17 cellular contexts compared by ENCODE assay signal in the genomic region with DNA sequence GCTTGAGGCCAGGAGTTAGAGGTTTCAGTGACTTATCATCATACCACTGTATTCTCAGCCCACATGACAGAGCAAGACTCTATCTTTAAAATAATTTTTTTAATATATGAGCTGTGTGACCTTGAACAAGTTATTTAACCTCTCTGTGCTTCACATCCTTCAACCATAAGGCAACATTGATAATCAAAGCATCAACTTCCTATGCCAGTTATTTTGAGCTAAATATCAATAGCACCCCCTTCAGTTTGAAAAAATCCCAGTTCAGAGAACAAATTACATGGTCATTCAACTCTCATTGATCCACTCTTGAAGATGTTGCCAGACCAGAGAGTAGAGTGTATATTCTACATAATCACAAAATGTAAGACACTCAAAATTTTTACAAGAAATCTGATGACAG. TPM values are rescaled to one million over a fixed set of nuclear protein-coding genes. Genes with fewer than 3 reads are reported as not detected.
DNase-seq lines count a peak whose midpoint lies in the region; ATAC-seq, FAIRE-seq and TF ChIP-seq lines count a peak whose summit lies in the region.
"Had no signal": no experiment of that assay in that cellular context is flagged by ENCODE, and none has a peak within 500 bp of the region (broad histone marks: within the 10 kb centered on the region; RNA-seq: fewer than 3 reads in every experiment).

No MANE protein-coding gene starts in this region.

- peaks cover 12% of the 10 kb centered on the region for H3K27me3 Mint-ChIP-seq in osteocyte (ENCODE audit: unreplicated experiment)
- H3K27me3 Mint-ChIP-seq: activated naive CD4-positive, alpha-beta T cell treated with anti-CD3 and anti-CD28 coated beads, Interleukin-2, amount 10 ng/mL, durations not matched to agents 7 days and 5 days had no signal

- no peak overlapping the region for H3K4me3 Mint-ChIP-seq in osteocyte (ENCODE audit: unreplicated experiment)
- H3K4me3 Mint-ChIP-seq: activated naive CD4-positive, alpha-beta T cell treated with anti-CD3 and anti-CD28 coated beads, Interleukin-2, amount 10 ng/mL, durations not matched to agents 7 days and 5 days; stimulated activated effector memory CD8-positive, alpha-beta T cell treated with anti-CD3 and anti-CD28 coated beads, Interleukin-12 subunit alpha, Interleukin-12 subunit beta, amount 100 ng/mL, for 72 hours had no signal

- TF ChIP-seq CTCF in HepG2 (CRISPR knock-in tag; IDR thresholded peaks at IDR 0.05) (0 out of 2 replicates have a peak, but pooled peaks have one; percentile 21), right lobe of liver (IDR thresholded peaks at IDR 0.05) (peak in 2 of 4 donors; percentile 10 to 16), SK-N-SH (IDR thresholded peaks at IDR 0.05) (no peak; the same call in 1 of the 2 replicates), foreskin fibroblast (IDR thresholded peaks at IDR 0.05; ENCODE audit: low read depth, low read length) (no peak), osteocyte (IDR thresholded peaks at IDR 0.05) (no peak)

- no peaks in the 10 kb centered on the region for H3F3A ChIP-seq in SK-N-SH (replicated peaks; ENCODE audit: insufficient read depth)

- TF ChIP-seq EP300 in HepG2 (IDR thresholded peaks at IDR 0.05; ENCODE audit: low read depth in 2 of 2, low read length in 2 of 2) (no peak), HepG2 (CRISPR knock-in tag; IDR thresholded peaks at IDR 0.05; ENCODE audit: borderline replicate concordance) (no peak), SK-N-SH (IDR thresholded peaks at IDR 0.05; ENCODE audit: borderline replicate concordance in 1 of 2, low read depth in 1 of 2, low read length in 1 of 2) (no peak)

- in situ Hi-C loops in HepG2 (cut with HindIII; ENCODE audit: extremely low pct_ligation_motif_present, low pct_unique_long_range_greater_than_20kb): no loop called here

- H3K9me2 ChIP-seq in SK-N-SH: 0 out of 2 replicates have a peak, but pooled peaks cover 3% of the 10 kb centered on the region

- H4K20me1 ChIP-seq in HepG2 (ENCODE audit: insufficient read depth, low read length): no peaks in the 10 kb centered on the region
- H4K20me1 ChIP-seq in SK-N-SH (ENCODE audit: insufficient read depth): no peaks in the 10 kb centered on the region

- H3K4me2 ChIP-seq in HepG2 (ENCODE audit: low read depth, low read length) (no peak overlapping the region), SK-N-SH (no peak overlapping the region)

- H3K79me2 ChIP-seq in HepG2 (ENCODE audit: insufficient read depth, low read length) (no peaks in the 10 kb centered on the region), SK-N-SH (ENCODE audit: insufficient read depth) (no peaks in the 10 kb centered on the region)

- BruUV-seq in HepG2 (replicated peaks; lab: Mats Ljungman, UMichigan): no TSS peak

- H3K36me3 Mint-ChIP-seq in osteocyte (ENCODE audit: unreplicated experiment): no peaks in the 10 kb centered on the region
- H3K36me3 Mint-ChIP-seq: activated naive CD4-positive, alpha-beta T cell treated with anti-CD3 and anti-CD28 coated beads, Interleukin-2, amount 10 ng/mL, durations not matched to agents 7 days and 5 days; stimulated activated effector memory CD8-positive, alpha-beta T cell treated with anti-CD3 and anti-CD28 coated beads, Interleukin-12 subunit alpha, Interleukin-12 subunit beta, amount 100 ng/mL, for 72 hours had no signal

- TF ChIP-seq POLR2A in HepG2 (IDR thresholded peaks at IDR 0.05; ENCODE audit: insufficient read depth in 1 of 2, low read depth in 2 of 2, low read length in 2 of 2) (no peak), right lobe of liver (IDR thresholded peaks at IDR 0.05) (no peak)

- H2AFZ ChIP-seq in HepG2 (ENCODE audit: low read length) (no peak overlapping the region), SK-N-SH (ENCODE audit: low read depth) (no peak overlapping the region)

- no peaks in the 10 kb centered on the region for H3K9me3 ChIP-seq in HepG2 (ENCODE audit: low read length)
- no peaks in the 10 kb centered on the region for H3K9me3 ChIP-seq in right lobe of liver
- H3K9me3 ChIP-seq in SK-N-SH: no peaks in the 10 kb centered on the region

- H3K36me3 ChIP-seq in HepG2 (replicated peaks in 1 of 2; ENCODE audit: control insufficient read depth in 1 of 2, insufficient read depth in 2 of 2, low read length in 2 of 2): no peaks in the 10 kb centered on the region
- no peaks in the 10 kb centered on the region for H3K36me3 ChIP-seq in right lobe of liver
- no peaks in the 10 kb centered on the region for H3K36me3 ChIP-seq in SK-N-SH (replicated peaks in 1 of 2; ENCODE audit: control insufficient read depth in 1 of 2, insufficient read depth in 2 of 2, low read length in 1 of 2)

- CTCF ChIA-PET in HepG2 (lab: Yijun Ruan, JAX; ENCODE audit: low intra/inter-chr PET ratio, low total read pairs): no interaction called here
- CTCF ChIA-PET in SK-N-SH (lab: Yijun Ruan, JAX): interaction anchor here (1.4 to 1.8 kb wide), 2 partner anchors 17 to 27 kb away, joined by 5 to 13 read pairs; no protein-coding TSS in a partner anchor

- H3K9ac ChIP-seq in HepG2 (ENCODE audit: insufficient read depth, low read depth, low read length) (no peak overlapping the region), SK-N-SH (no peak overlapping the region)

- DNase-seq in HepG2 (ENCODE audit: low spot score) (peak; percentile 8), right lobe of liver (no peak), NCI-H2029 treated with DMSO at 0.1 percent for 48 hours (lab: John Stamatoyannopoulos, UW) (peak; percentile 10), SW480 (ENCODE audit: low spot score) (peak; percentile 36), SK-N-SH (no peak), foreskin fibroblast (no peak), osteocyte (ENCODE audit: extremely low spot score, unreplicated experiment) (no peak)
- DNase-seq in activated naive CD4-positive, alpha-beta T cell treated with anti-CD3 and anti-CD28 coated beads, Interleukin-2, amount 50 U/mL, for 16 hours: no peak
- DNase-seq: activated naive CD4-positive, alpha-beta T cell treated with anti-CD3 and anti-CD28 coated beads, Interleukin-2, amount 10 ng/mL, durations not matched to agents 7 days and 5 days; GDM1; head of caudate nucleus; NCI-H510A treated with DMSO at 0.1 percent for 48 hours; retina; stimulated activated CD4-positive, alpha-beta T cell treated with anti-CD3 and anti-CD28 coated beads, Interleukin-4, amount 100 ng/mL, for 1 hour had no signal

- FAIRE-seq in HepG2 (lab: Jason Lieb, UNC): no peak
- FAIRE-seq: endothelial cell of umbilical vein had no signal

- no peak overlapping the region for H3K27ac ChIP-seq in HepG2 (ENCODE audit: extremely low read length, insufficient read depth, low read length)
- no peak overlapping the region for H3K27ac ChIP-seq in right lobe of liver
- no peak overlapping the region for H3K27ac ChIP-seq in SK-N-SH (ENCODE audit: low read depth in 2 of 2, low read length in 1 of 2)
- H3K27ac ChIP-seq: SK-N-MC had no signal

- POLR2A ChIA-PET in HepG2 (lab: Yijun Ruan, JAX): no interaction called here
- POLR2A ChIA-PET in SK-N-SH (lab: Yijun Ruan, JAX): no interaction called here

- no peaks in the 10 kb centered on the region for H3K9me3 Mint-ChIP-seq in osteocyte (ENCODE audit: unreplicated experiment)
- H3K9me3 Mint-ChIP-seq: activated naive CD4-positive, alpha-beta T cell treated with anti-CD3 and anti-CD28 coated beads, Interleukin-2, amount 10 ng/mL, durations not matched to agents 7 days and 5 days; stimulated activated effector memory CD8-positive, alpha-beta T cell treated with anti-CD3 and anti-CD28 coated beads, Interleukin-12 subunit alpha, Interleukin-12 subunit beta, amount 100 ng/mL, for 72 hours had no signal

- no peaks in the 10 kb centered on the region for H3K4me1 Mint-ChIP-seq in osteocyte (ENCODE audit: unreplicated experiment)
- H3K4me1 Mint-ChIP-seq: activated naive CD4-positive, alpha-beta T cell treated with anti-CD3 and anti-CD28 coated beads, Interleukin-2, amount 10 ng/mL, durations not matched to agents 7 days and 5 days; stimulated activated effector memory CD8-positive, alpha-beta T cell treated with anti-CD3 and anti-CD28 coated beads, Interleukin-12 subunit alpha, Interleukin-12 subunit beta, amount 100 ng/mL, for 72 hours had no signal

- H3K27me3 ChIP-seq in HepG2 (ENCODE audit: control insufficient read depth in 1 of 2, insufficient read depth in 2 of 2, low read length in 2 of 2): no peaks in the 10 kb centered on the region
- H3K27me3 ChIP-seq in right lobe of liver: no peaks in the 10 kb centered on the region
- H3K27me3 ChIP-seq in SK-N-SH (ENCODE audit: insufficient read depth): peaks cover 5% of the 10 kb centered on the region; the same call in 1 of the 2 replicates

- intact Hi-C loops in HepG2 (cut with micrococcal nuclease; ENCODE audit: unreplicated experiment): no loop called here
- intact Hi-C loops in right lobe of liver (cut with DNase I): no loop called here

- H3K4me1 ChIP-seq in HepG2 (ENCODE audit: insufficient read depth, low read length) (no peaks in the 10 kb centered on the region), right lobe of liver (no peaks in the 10 kb centered on the region), SK-N-SH (ENCODE audit: control insufficient read depth in 1 of 2, insufficient read depth in 2 of 2, low read depth in 1 of 2, low read length in 1 of 2) (no peaks in the 10 kb centered on the region)

- no peak overlapping the region for H3K27ac Mint-ChIP-seq in osteocyte (ENCODE audit: unreplicated experiment)
- H3K27ac Mint-ChIP-seq: activated naive CD4-positive, alpha-beta T cell treated with anti-CD3 and anti-CD28 coated beads, Interleukin-2, amount 10 ng/mL, durations not matched to agents 7 days and 5 days; stimulated activated effector memory CD8-positive, alpha-beta T cell treated with anti-CD3 and anti-CD28 coated beads, Interleukin-12 subunit alpha, Interleukin-12 subunit beta, amount 100 ng/mL, for 72 hours had no signal

- TF ChIP-seq RAD21 in HepG2 (CRISPR knock-in tag; IDR thresholded peaks at IDR 0.05): no peak
- TF ChIP-seq RAD21 in SK-N-SH (IDR thresholded peaks at IDR 0.05; ENCODE audit: low read length): no peak

- H3K4me3 ChIP-seq in HepG2 (replicated peaks in 1 of 3; ENCODE audit: insufficient read depth in 1 of 3, low read depth in 2 of 3, low read length in 3 of 3) (no peak overlapping the region), right lobe of liver (no peak overlapping the region), SK-N-SH (ENCODE audit: low read depth in 2 of 2, low read length in 1 of 2) (no peak overlapping the region), foreskin fibroblast (ENCODE audit: low read depth in 1 of 2, low read length in 2 of 2) (no peak overlapping the region)
- H3K4me3 ChIP-seq: SK-N-MC had no signal

- ATAC-seq in HepG2: no peak
- ATAC-seq in right lobe of liver: no peak
- ATAC-seq: stimulated activated effector memory CD8-positive, alpha-beta T cell treated with anti-CD3 and anti-CD28 coated beads, Interleukin-12 subunit alpha, Interleukin-12 subunit beta, amount 100 ng/mL, for 72 hours had no signal

RNA-seq across cellular contexts. Expression of a gene that starts 53.0 kb away (rescaled TPM):
- total RNA-seq in HepG2 (2016; rRNA removed; fragmentation: Illumina TruSeq; extraction: Trizol) (55.0 and 81.9 TPM in 2 replicates), right lobe of liver (10 to 100 TPM in 2 of 6 experiments, 1 to 10 TPM in 3, under 1 TPM in 1; 0.33 to 14.5 (median 3.3) TPM), osteocyte (137 and 156 TPM in 2 replicates)
- 4.0 and 4.5 TPM in 2 replicates for total RNA-seq in HepG2 (2016; cell fraction: cytosol; rRNA removed; fragmentation: Illumina TruSeq; extraction: Trizol; ENCODE audit: low read depth)
- 52.7 and 82.1 TPM in 2 replicates for total RNA-seq in HepG2 (2016; cell fraction: insoluble cytoplasmic fraction; rRNA removed; fragmentation: Illumina TruSeq; extraction: Trizol)
- total RNA-seq in HepG2 (2016; cell fraction: membrane; rRNA removed; fragmentation: Illumina TruSeq; extraction: Trizol): 8.8 and 12.5 TPM in 2 replicates
- 30.4 and 40.7 TPM in 2 replicates for total RNA-seq in HepG2 (2016; cell fraction: nucleus; rRNA removed; fragmentation: Illumina TruSeq; extraction: Trizol)
- polyA plus RNA-seq in HepG2 (2011; rRNA removed) (74.8 and 75.1 TPM in 2 replicates), SK-N-SH (2012; rRNA removed) (11.8 and 13.9 TPM in 2 replicates)
- 43.8 and 55.1 TPM in 2 replicates for polyA plus RNA-seq in HepG2 (2011; cell fraction: cytosol; rRNA removed)
- 148 and 171 TPM in 2 replicates for polyA plus RNA-seq in HepG2 (2011; cell fraction: nucleus; rRNA removed)
- polyA plus RNA-seq in HepG2 (2012): 152 and 252 TPM in 2 replicates
- 1.6 and 3.1 TPM in 2 replicates for polyA plus RNA-seq in HepG2 (2016; cell fraction: cytosol; fragmentation: Illumina TruSeq; extraction: Trizol; ENCODE audit: low read depth)
- polyA plus RNA-seq in HepG2 (2016; cell fraction: insoluble cytoplasmic fraction; fragmentation: Illumina TruSeq; extraction: Trizol; ENCODE audit: low read depth): 84.7 and 95.8 TPM in 2 replicates
- polyA plus RNA-seq in HepG2 (2016; cell fraction: membrane; fragmentation: Illumina TruSeq; extraction: Trizol; ENCODE audit: low read depth): 7.6 and 7.9 TPM in 2 replicates
- 58.4 and 65.6 TPM in 2 replicates for polyA plus RNA-seq in HepG2 (2016; cell fraction: nucleus; fragmentation: Illumina TruSeq; extraction: Trizol; ENCODE audit: insufficient read depth, low read depth)
- 51.6 and 135 TPM in 2 replicates for polyA minus RNA-seq in HepG2 (2011; rRNA and poly(A)+ RNA removed; ENCODE audit: low replicate concordance)
- 59.9 and 77.4 TPM in 2 replicates for polyA minus RNA-seq in HepG2 (2011; cell fraction: cytosol; rRNA and poly(A)+ RNA removed)
- polyA minus RNA-seq in HepG2 (2011; cell fraction: nucleus; rRNA and poly(A)+ RNA removed): 95.3 and 105 TPM in 2 replicates
- polyA plus RNA-seq in SK-N-SH (2012; cell fraction: cytosol; rRNA removed): 12.2 and 16.2 TPM in 2 replicates
- polyA plus RNA-seq in SK-N-SH (2012; cell fraction: nucleus; rRNA removed): 40.5 and 42.7 TPM in 2 replicates

Comparison
In these comparisons a context has a peak if more than half of its experiments do, and no peak if none do; other contexts are left out.
1. DNase-seq: peak in HepG2 (single experiment), NCI-H2029 treated with DMSO at 0.1 percent for 48 hours (single experiment) and SW480 (single experiment); none in right lobe of liver (0 of 3), SK-N-SH (single experiment), activated naive CD4-positive, alpha-beta T cell treated with anti-CD3 and anti-CD28 coated beads, Interleukin-2, amount 50 U/mL, for 16 hours (single experiment), foreskin fibroblast (0 of 2) and osteocyte (single experiment).